In the genomic region with DNA sequence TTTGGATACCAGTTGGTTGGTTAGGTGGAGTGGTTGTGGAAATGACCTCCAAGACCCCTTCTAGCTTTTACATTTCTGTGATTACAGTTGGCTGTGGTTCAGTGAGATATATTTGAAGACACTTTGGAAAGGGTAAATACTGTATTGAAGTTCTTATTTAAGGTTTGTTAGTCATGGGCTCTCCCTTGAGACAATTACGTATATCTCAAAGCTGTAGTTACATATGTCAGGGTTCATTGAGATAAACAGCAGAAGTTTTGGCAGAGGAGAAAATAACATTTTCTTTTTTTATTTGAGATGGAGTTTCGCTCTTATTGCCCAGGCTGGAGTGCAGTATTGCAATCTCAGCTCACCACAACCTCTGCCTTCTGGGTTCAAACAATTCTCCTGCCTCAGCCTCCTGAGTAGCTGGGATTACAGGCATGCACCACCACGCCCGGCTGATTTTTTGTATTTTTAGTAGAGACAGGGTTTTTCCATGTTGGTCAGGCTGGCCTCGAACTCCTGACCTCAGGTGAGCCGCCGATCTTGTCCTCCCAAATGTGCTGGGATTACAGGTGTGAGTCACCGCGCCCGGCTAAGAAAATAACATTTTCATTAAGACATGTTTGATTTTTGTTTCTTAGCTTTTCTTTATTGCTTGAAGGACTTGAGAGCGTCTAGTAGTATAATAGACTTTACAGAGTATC, we compare ENCODE assay signal across 13 cellular contexts. TPM values are rescaled to one million over a fixed set of nuclear protein-coding genes. Genes with fewer than 3 reads are reported as not detected.
A peak's percentile ranks its signal among the peaks of the same experiment; 100 is the strongest.
DNase-seq lines count a peak whose midpoint lies in the region; ATAC-seq and TF ChIP-seq lines count a peak whose summit lies in the region.
"Had no signal": no experiment of that assay in that cellular context is flagged by ENCODE, and none has a peak within 500 bp of the region (broad histone marks: within the 10 kb centered on the region; RNA-seq: fewer than 3 reads in every experiment).

No MANE protein-coding gene starts in this region.

- peaks cover 0 to 7% of the 10 kb centered on the region in 2 experiments for H3K36me3 ChIP-seq in SK-N-SH (replicated peaks in 1 of 2; ENCODE audit: control insufficient read depth in 1 of 2, insufficient read depth in 2 of 2, low read length in 1 of 2)

- TF ChIP-seq CTCF in SK-N-SH (IDR thresholded peaks at IDR 0.05) (no peak), cardiac fibroblast (IDR thresholded peaks at IDR 0.05; ENCODE audit: low read depth, low read length) (no peak), progenitor cell of endocrine pancreas (IDR thresholded peaks at IDR 0.05; ENCODE audit: unreplicated experiment) (no peak)

- H3K9me3 ChIP-seq in SK-N-SH = no peaks in the 10 kb centered on the region

- H3K36me3 Mint-ChIP-seq in progenitor cell of endocrine pancreas (ENCODE audit: insufficient read depth) = no peaks in the 10 kb centered on the region

- H3K9me2 ChIP-seq in SK-N-SH = no peaks in the 10 kb centered on the region

- ATAC-seq in SK-N-SH treated with all-trans-retinoic acid at 6 μM for 48 hours = no peak

- H2AFZ ChIP-seq in SK-N-SH (ENCODE audit: low read depth) = no peak overlapping the region

- H3K4me2 ChIP-seq in SK-N-SH = peak overlapping the region; percentile 95

- H3K4me1 ChIP-seq in SK-N-SH (ENCODE audit: control insufficient read depth in 1 of 2, insufficient read depth in 2 of 2, low read depth in 1 of 2, low read length in 1 of 2) = peaks cover 7 to 16% of the 10 kb centered on the region in 2 experiments; a peak in 3 of 4 replicates

- H3K27ac Mint-ChIP-seq in progenitor cell of endocrine pancreas = no peak overlapping the region

- intact Hi-C loops in cardiac septum (cut with DNase I) = no loop called here

- no peak for TF ChIP-seq RAD21 in SK-N-SH (IDR thresholded peaks at IDR 0.05; ENCODE audit: low read length)

- peaks cover 22% of the 10 kb centered on the region for H3K4me1 Mint-ChIP-seq in progenitor cell of endocrine pancreas (ENCODE audit: low read depth)

- peak overlapping the region in 1 of 2 experiments; percentile 87; a peak in 2 of 4 replicates for H3K4me3 ChIP-seq in SK-N-SH (ENCODE audit: low read depth in 2 of 2, low read length in 1 of 2)
- no peak overlapping the region for H3K4me3 ChIP-seq in cardiac fibroblast (replicated peaks in 1 of 2; ENCODE audit: low read depth in 2 of 2, low read length in 2 of 2)

- 73% methylated on average over 11 of the region's 11 CpGs for WGBS in SK-N-SH (ENCODE audit: low lambda C conversion rate)

- H3F3A ChIP-seq in SK-N-SH (replicated peaks; ENCODE audit: insufficient read depth) = peaks cover 9% of the 10 kb centered on the region

- no peaks in the 10 kb centered on the region for H3K27me3 ChIP-seq in SK-N-SH (ENCODE audit: insufficient read depth)

- H4K20me1 ChIP-seq in SK-N-SH (ENCODE audit: insufficient read depth) = peaks cover 23% of the 10 kb centered on the region

- H3K9me3 Mint-ChIP-seq in progenitor cell of endocrine pancreas (ENCODE audit: low read depth) = no peaks in the 10 kb centered on the region

- H3K9ac ChIP-seq in SK-N-SH = no peak overlapping the region

- TF ChIP-seq EP300 in SK-N-SH (IDR thresholded peaks at IDR 0.05; ENCODE audit: borderline replicate concordance in 1 of 2, low read depth in 1 of 2, low read length in 1 of 2) = no peak

- peak overlapping the region in 1 of 2 experiments; percentile 32; a peak in 1 of 4 replicates for H3K27ac ChIP-seq in SK-N-SH (ENCODE audit: low read depth in 2 of 2, low read length in 1 of 2)
- H3K27ac ChIP-seq: 22Rv1 had no signal

- no peaks in the 10 kb centered on the region for H3K27me3 Mint-ChIP-seq in progenitor cell of endocrine pancreas

- H3K79me2 ChIP-seq in SK-N-SH (ENCODE audit: insufficient read depth) = peaks cover 94% of the 10 kb centered on the region

- CTCF ChIA-PET in SK-N-SH (lab: Yijun Ruan, JAX) = interaction anchor here (0.8 to 1.2 kb wide), 2 partner anchors 47 to 160 kb away, joined by 3 to 4 read pairs; no protein-coding TSS in a partner anchor

- H3K4me3 Mint-ChIP-seq in progenitor cell of endocrine pancreas (ENCODE audit: low read depth) = peak overlapping the region; percentile 97

- POLR2A ChIA-PET in SK-N-SH (lab: Yijun Ruan, JAX) = no interaction called here

- DNase-seq in SK-N-SH = no peak
- DNase-seq in NAMALWA (ENCODE audit: low spot score) = peak; percentile 14
- peak; percentile 39 to 74 for DNase-seq in cardiac fibroblast (ENCODE audit: low read depth in 2 of 2)
- DNase-seq in progenitor cell of endocrine pancreas (ENCODE audit: low spot score, unreplicated experiment) = no peak
- no peak for DNase-seq in NCI-H524 (lab: John Stamatoyannopoulos, UW)
- no peak for DNase-seq in amygdala (lab: John Stamatoyannopoulos, UW)
- no peak for DNase-seq in cardiac septum (ENCODE audit: low spot score)
- DNase-seq: cerebellar nuclear complex, head of caudate nucleus had no signal

TF ChIP-seq in SK-N-SH, 30 proteins besides CTCF, POLR2A, EP300 and RAD21 (continues in another document):
- no peak for TF ChIP-seq SMC3 (IDR thresholded peaks at IDR 0.05; ENCODE audit: low read depth, low read length)
- TF ChIP-seq ELF1 (IDR thresholded peaks at IDR 0.05) = no peak
- TF ChIP-seq, protein P1, sequence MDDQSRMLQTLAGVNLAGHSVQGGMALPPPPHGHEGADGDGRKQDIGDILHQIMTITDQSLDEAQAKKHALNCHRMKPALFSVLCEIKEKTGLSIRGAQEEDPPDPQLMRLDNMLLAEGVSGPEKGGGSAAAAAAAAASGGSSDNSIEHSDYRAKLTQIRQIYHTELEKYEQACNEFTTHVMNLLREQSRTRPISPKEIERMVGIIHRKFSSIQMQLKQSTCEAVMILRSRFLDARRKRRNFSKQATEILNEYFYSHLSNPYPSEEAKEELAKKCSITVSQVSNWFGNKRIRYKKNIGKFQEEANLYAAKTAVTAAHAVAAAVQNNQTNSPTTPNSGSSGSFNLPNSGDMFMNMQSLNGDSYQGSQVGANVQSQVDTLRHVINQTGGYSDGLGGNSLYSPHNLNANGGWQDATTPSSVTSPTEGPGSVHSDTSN (IDR thresholded peaks at IDR 0.05) = no peak
- TF ChIP-seq MXI1 (IDR thresholded peaks at IDR 0.05; ENCODE audit: low read depth, low read length) = no peak
- TF ChIP-seq JUND (IDR thresholded peaks at IDR 0.05) = no peak
- TF ChIP-seq GABPA (IDR thresholded peaks at IDR 0.05; ENCODE audit: low read depth) = no peak
- no peak for TF ChIP-seq RFX5 (IDR thresholded peaks at IDR 0.05; ENCODE audit: low read length)
- TF ChIP-seq, protein P2, sequence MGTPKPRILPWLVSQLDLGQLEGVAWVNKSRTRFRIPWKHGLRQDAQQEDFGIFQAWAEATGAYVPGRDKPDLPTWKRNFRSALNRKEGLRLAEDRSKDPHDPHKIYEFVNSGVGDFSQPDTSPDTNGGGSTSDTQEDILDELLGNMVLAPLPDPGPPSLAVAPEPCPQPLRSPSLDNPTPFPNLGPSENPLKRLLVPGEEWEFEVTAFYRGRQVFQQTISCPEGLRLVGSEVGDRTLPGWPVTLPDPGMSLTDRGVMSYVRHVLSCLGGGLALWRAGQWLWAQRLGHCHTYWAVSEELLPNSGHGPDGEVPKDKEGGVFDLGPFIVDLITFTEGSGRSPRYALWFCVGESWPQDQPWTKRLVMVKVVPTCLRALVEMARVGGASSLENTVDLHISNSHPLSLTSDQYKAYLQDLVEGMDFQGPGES (IDR thresholded peaks at IDR 0.05; ENCODE audit: low read depth, low read length) = no peak
- TF ChIP-seq TEAD4 (IDR thresholded peaks at IDR 0.05; ENCODE audit: borderline replicate concordance, insufficient read depth) = no peak

TF ChIP-seq in SK-N-SH treated with all-trans-retinoic acid at 6 μM for 48 hours, 23 proteins besides CTCF, POLR2A, EP300 and RAD21 (continues in another document):
- TF ChIP-seq ZFP30 (CRISPR knock-in tag; IDR thresholded peaks at IDR 0.05) (no peak), CSDC2 (CRISPR knock-in tag; IDR thresholded peaks at IDR 0.05) (no peak), SNAI2 (CRISPR knock-in tag; IDR thresholded peaks at IDR 0.05) (no peak)
- TF ChIP-seq, protein P3, sequence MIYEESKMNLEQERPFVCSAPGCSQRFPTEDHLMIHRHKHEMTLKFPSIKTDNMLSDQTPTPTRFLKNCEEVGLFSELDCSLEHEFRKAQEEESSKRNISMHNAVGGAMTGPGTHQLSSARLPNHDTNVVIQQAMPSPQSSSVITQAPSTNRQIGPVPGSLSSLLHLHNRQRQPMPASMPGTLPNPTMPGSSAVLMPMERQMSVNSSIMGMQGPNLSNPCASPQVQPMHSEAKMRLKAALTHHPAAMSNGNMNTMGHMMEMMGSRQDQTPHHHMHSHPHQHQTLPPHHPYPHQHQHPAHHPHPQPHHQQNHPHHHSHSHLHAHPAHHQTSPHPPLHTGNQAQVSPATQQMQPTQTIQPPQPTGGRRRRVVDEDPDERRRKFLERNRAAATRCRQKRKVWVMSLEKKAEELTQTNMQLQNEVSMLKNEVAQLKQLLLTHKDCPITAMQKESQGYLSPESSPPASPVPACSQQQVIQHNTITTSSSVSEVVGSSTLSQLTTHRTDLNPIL (CRISPR knock-in tag; IDR thresholded peaks at IDR 0.05; ENCODE audit: low read depth) = no peak
- TF ChIP-seq, protein P4, sequence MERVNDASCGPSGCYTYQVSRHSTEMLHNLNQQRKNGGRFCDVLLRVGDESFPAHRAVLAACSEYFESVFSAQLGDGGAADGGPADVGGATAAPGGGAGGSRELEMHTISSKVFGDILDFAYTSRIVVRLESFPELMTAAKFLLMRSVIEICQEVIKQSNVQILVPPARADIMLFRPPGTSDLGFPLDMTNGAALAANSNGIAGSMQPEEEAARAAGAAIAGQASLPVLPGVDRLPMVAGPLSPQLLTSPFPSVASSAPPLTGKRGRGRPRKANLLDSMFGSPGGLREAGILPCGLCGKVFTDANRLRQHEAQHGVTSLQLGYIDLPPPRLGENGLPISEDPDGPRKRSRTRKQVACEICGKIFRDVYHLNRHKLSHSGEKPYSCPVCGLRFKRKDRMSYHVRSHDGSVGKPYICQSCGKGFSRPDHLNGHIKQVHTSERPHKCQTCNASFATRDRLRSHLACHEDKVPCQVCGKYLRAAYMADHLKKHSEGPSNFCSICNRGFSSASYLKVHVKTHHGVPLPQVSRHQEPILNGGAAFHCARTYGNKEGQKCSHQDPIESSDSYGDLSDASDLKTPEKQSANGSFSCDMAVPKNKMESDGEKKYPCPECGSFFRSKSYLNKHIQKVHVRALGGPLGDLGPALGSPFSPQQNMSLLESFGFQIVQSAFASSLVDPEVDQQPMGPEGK (CRISPR knock-in tag; IDR thresholded peaks at IDR 0.05; ENCODE audit: borderline replicate concordance) = no peak

RNA-seq across cellular contexts. Expression of a gene that starts 1.9 kb away (rescaled TPM):
- polyA plus RNA-seq in SK-N-SH (2012; rRNA removed) = 49.5 and 67.5 TPM in 2 replicates
- 32.6 and 42.7 TPM in 2 replicates for polyA plus RNA-seq in SK-N-SH (2012; cell fraction: cytosol; rRNA removed)
- polyA plus RNA-seq in SK-N-SH (2012; cell fraction: nucleus; rRNA removed) = 43.6 and 87.5 TPM in 2 replicates
- total RNA-seq in progenitor cell of endocrine pancreas (50.1 and 59.6 TPM in 2 replicates), cardiac septum (18.4 TPM)

RNA-seq across cellular contexts. Expression of a gene that starts 2.3 kb away (rescaled TPM):
- 3.4 and 4.5 TPM in 2 replicates for polyA plus RNA-seq in SK-N-SH (2012; rRNA removed)
- polyA plus RNA-seq in SK-N-SH (2012; cell fraction: cytosol; rRNA removed) = 2.6 and 2.8 TPM in 2 replicates
- polyA plus RNA-seq in SK-N-SH (2012; cell fraction: nucleus; rRNA removed) = 9.9 and 10.1 TPM in 2 replicates
- 12.3 and 13.9 TPM in 2 replicates for total RNA-seq in progenitor cell of endocrine pancreas
- total RNA-seq in cardiac septum = 2.9 TPM

RNA-seq across cellular contexts. Expression of a gene that starts 52.4 kb away (rescaled TPM):
- not detected in 2 replicates for polyA plus RNA-seq in SK-N-SH (2012; rRNA removed)
- polyA plus RNA-seq in SK-N-SH (2012; cell fraction: cytosol; rRNA removed) = not detected in 2 replicates
- not detected in 2 replicates for polyA plus RNA-seq in SK-N-SH (2012; cell fraction: nucleus; rRNA removed)
- not detected in 2 replicates for total RNA-seq in progenitor cell of endocrine pancreas
- total RNA-seq in cardiac septum = not detected
- total RNA-seq: mucosa of gallbladder had no signal
- polyA plus RNA-seq: thymus had no signal

Comparison
In these comparisons a context has a peak if more than half of its experiments do, and no peak if none do; other contexts are left out.
1. DNase-seq: peak in NAMALWA (single experiment) and cardiac fibroblast (2 of 2); none in SK-N-SH (single experiment), progenitor cell of endocrine pancreas (single experiment), NCI-H524 (0 of 2), amygdala (0 of 56) and cardiac septum (single experiment).